In genomic region chr6:142398353-142398752, GRCh38 we compare ENCODE assay signal across 27 cellular contexts.
"Had no signal": no experiment of that assay in that cellular context is flagged by ENCODE, and none has a peak within 500 bp of the region (broad histone marks: within the 10 kb centered on the region; RNA-seq: fewer than 3 reads in every experiment).

No MANE protein-coding gene starts in this region.

- DNase-seq: islet precursor cell; left ventricle myocardium inferior; mesendoderm; naive B cell; occipital lobe; stimulated activated CD4-positive, alpha-beta T cell treated with anti-CD3 and anti-CD28 coated beads, Interleukin-12 subunit alpha, Interleukin-12 subunit beta, amount 100 ng/mL, for 4 hours; stimulated activated CD4-positive, alpha-beta T cell treated with anti-CD3 and anti-CD28 coated beads, Interleukin-15, amount 100 ng/mL, for 24 hours; stimulated activated CD4-positive, alpha-beta T cell treated with anti-CD3 and anti-CD28 coated beads, Interleukin-2, amount 100 ng/mL, for 24 hours; stimulated activated CD4-positive, alpha-beta T cell treated with anti-CD3 and anti-CD28 coated beads, Interleukin-4, amount 100 ng/mL, for 1 hour; stimulated activated naive B cell treated with anti-CD40 and anti-IgM and Interleukin-4, amounts not matched to agents 10 μg/mL and 1 μg/mL and 100 μg/mL, for 72 hours; stimulated activated naive CD8-positive, alpha-beta T cell treated with anti-CD3 and anti-CD28 coated beads, Interleukin-15, Interleukin-2, amounts not matched to agents 100 U/mL and 50 U/mL, for 24 hours; tibial artery; trophoblast cell; upper lobe of right lung had no signal

- H3K27me3 Mint-ChIP-seq: stimulated activated naive B cell treated with anti-CD40 and anti-IgM and Interleukin-4, amounts not matched to agents 10 μg/mL and 1 μg/mL and 100 μg/mL, for 72 hours had no signal

- H3K79me2 ChIP-seq: hepatocyte, parathyroid adenoma had no signal

- H3K27me3 ChIP-seq: hepatocyte, neutrophil, right atrium auricular region, suprapubic skin, tibial artery, upper lobe of right lung had no signal

- H3K4me1 Mint-ChIP-seq: stimulated activated naive B cell treated with anti-CD40 and anti-IgM and Interleukin-4, amounts not matched to agents 10 μg/mL and 1 μg/mL and 100 μg/mL, for 72 hours had no signal

- H3K9me3 ChIP-seq: left ventricle myocardium inferior, neutrophil, right atrium auricular region, suprapubic skin, thoracic aorta, tibial artery, upper lobe of right lung had no signal

- H3K4me3 ChIP-seq: hepatocyte, left ventricle myocardium inferior, lung, right atrium auricular region, skin epidermis, suprapubic skin, thoracic aorta, tibial artery, upper lobe of right lung had no signal

- H3K4me3 Mint-ChIP-seq: mesothelial cell of epicardium; naive B cell; nephron; neural crest cell; stimulated activated naive B cell treated with anti-CD40 and anti-IgM and Interleukin-4, amounts not matched to agents 10 μg/mL and 1 μg/mL and 100 μg/mL, for 72 hours had no signal

- H3K9me3 Mint-ChIP-seq: mesothelial cell of epicardium; naive B cell; nephron; neural crest cell; stimulated activated naive B cell treated with anti-CD40 and anti-IgM and Interleukin-4, amounts not matched to agents 10 μg/mL and 1 μg/mL and 100 μg/mL, for 72 hours had no signal

- H3K4me2 ChIP-seq: hepatocyte had no signal

- ATAC-seq: sciatic nerve; stimulated activated naive B cell treated with anti-CD40 and anti-IgM and Interleukin-4, amounts not matched to agents 10 μg/mL and 1 μg/mL and 100 μg/mL, for 72 hours; stimulated activated naive CD8-positive, alpha-beta T cell treated with anti-CD3 and anti-CD28 coated beads, Interleukin-15, Interleukin-2, amounts not matched to agents 100 U/mL and 50 U/mL, for 24 hours; upper lobe of right lung had no signal

- H3K27ac Mint-ChIP-seq: mesothelial cell of epicardium; naive B cell; nephron; stimulated activated naive B cell treated with anti-CD40 and anti-IgM and Interleukin-4, amounts not matched to agents 10 μg/mL and 1 μg/mL and 100 μg/mL, for 72 hours had no signal

- H3K36me3 ChIP-seq: left ventricle myocardium inferior, neutrophil, right atrium auricular region, thoracic aorta, tibial artery, upper lobe of right lung had no signal

- H2AFZ ChIP-seq: hepatocyte, parathyroid adenoma had no signal

- H3K27ac ChIP-seq: hepatocyte, left ventricle myocardium inferior, neutrophil, parathyroid adenoma, right atrium auricular region, skin epidermis, suprapubic skin, thoracic aorta, tibial artery, upper lobe of right lung had no signal

- FAIRE-seq: urothelium cell line had no signal

- H3K4me1 ChIP-seq: left ventricle myocardium inferior, parathyroid adenoma, right atrium auricular region, suprapubic skin, tibial artery, upper lobe of right lung had no signal

- H3K36me3 Mint-ChIP-seq: naive B cell; stimulated activated naive B cell treated with anti-CD40 and anti-IgM and Interleukin-4, amounts not matched to agents 10 μg/mL and 1 μg/mL and 100 μg/mL, for 72 hours had no signal

- H3K9ac ChIP-seq: parathyroid adenoma had no signal
